1 cellular context compared by ENCODE assay signal in the genomic region with DNA sequence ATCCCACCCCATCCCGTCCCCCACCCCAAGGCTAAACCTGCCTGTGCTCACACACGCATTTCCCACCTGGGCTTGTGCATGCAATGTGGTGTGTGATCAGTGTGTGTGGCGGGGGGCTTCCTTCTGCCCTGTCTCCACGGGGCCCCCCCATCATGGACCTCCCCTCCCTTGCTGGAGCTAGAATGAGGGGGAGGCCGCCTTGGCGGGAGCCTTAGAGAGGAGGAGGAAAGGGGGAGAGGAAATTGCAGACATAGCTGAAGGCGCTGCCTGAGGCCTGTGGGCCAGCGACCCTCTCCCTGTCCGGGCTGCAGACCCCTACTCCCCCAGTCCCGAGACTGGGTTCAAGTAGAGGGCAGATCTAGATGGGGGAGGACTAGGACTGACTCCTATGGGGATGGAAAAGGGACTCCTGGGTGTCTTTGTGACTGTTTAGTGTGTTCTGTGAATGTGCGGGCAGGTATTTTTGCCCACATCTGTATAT.
TF ChIP-seq lines count a peak whose summit lies in the region.

No MANE protein-coding gene starts in this region.

TF ChIP-seq in H1, 55 proteins besides CTCF, POLR2A, EP300 and RAD21:
- TF ChIP-seq EZH2 (IDR thresholded peaks at IDR 0.05; ENCODE audit: low read depth, low read length, severe bottlenecking): peak; percentile 4
- TF ChIP-seq BRCA1 (IDR thresholded peaks at IDR 0.05; ENCODE audit: low read depth, low read length): no peak
TF ChIP-seq in H1: peak in this region for 1.
